ENCODE assay signal across 19 cellular contexts in genomic region chr20:57159945-57160610, GRCh38.
DNase-seq lines count a peak whose midpoint lies in the region; ATAC-seq, FAIRE-seq and TF ChIP-seq lines count a peak whose summit lies in the region.
"Had no signal": no experiment of that assay in that cellular context is flagged by ENCODE, and none has a peak within 500 bp of the region (broad histone marks: within the 10 kb centered on the region; RNA-seq: fewer than 3 reads in every experiment).

No MANE protein-coding gene starts in this region.

- no peaks in the 10 kb centered on the region for H3K36me3 Mint-ChIP-seq in T-helper 2 cell treated with Interferon-gamma antibody and Interleukin-4, amounts not matched to agents 5 μg/mL and 100 μg/mL, for 36 hours (ENCODE audit: low read depth)
- H3K36me3 Mint-ChIP-seq: CD14-positive monocyte; CD4-positive, alpha-beta memory T cell had no signal

- FAIRE-seq in HTR-8/SVneo (lab: Jason Lieb, UNC) (peak; percentile 31), bronchial epithelial cell (lab: Jason Lieb, UNC) (peak; percentile 36)
- FAIRE-seq: GM12892, GM18507 had no signal

- peak overlapping the region; percentile 59 for H3K4me3 ChIP-seq in left ventricle myocardium inferior
- H3K4me3 ChIP-seq in right atrium auricular region: no peak overlapping the region
- H3K4me3 ChIP-seq in bronchial epithelial cell (ENCODE audit: low read depth, low read length): no peak overlapping the region
- no peak overlapping the region for H3K4me3 ChIP-seq in sigmoid colon
- H3K4me3 ChIP-seq: BLaER1, HAP-1 had no signal

- no peak for ATAC-seq in GM21381 (IDR thresholded peaks at IDR 0.05; ENCODE audit: unreplicated experiment)

- no peaks in the 10 kb centered on the region for H3K36me3 ChIP-seq in left ventricle myocardium inferior
- H3K36me3 ChIP-seq in right atrium auricular region: no peaks in the 10 kb centered on the region
- H3K36me3 ChIP-seq in bronchial epithelial cell (ENCODE audit: control insufficient read depth, insufficient read depth, low read length): no peaks in the 10 kb centered on the region
- no peaks in the 10 kb centered on the region for H3K36me3 ChIP-seq in sigmoid colon
- H3K36me3 ChIP-seq: BLaER1, HAP-1 had no signal

- peak overlapping the region; percentile 93 for H3K27ac ChIP-seq in left ventricle myocardium inferior (replicated peaks)
- no peak overlapping the region for H3K27ac ChIP-seq in right atrium auricular region
- no peak overlapping the region for H3K27ac ChIP-seq in sigmoid colon
- H3K27ac ChIP-seq: BLaER1 had no signal

- H3K27me3 Mint-ChIP-seq in T-helper 2 cell treated with Interferon-gamma antibody and Interleukin-4, amounts not matched to agents 5 μg/mL and 100 μg/mL, for 36 hours (ENCODE audit: low read depth): no peaks in the 10 kb centered on the region

- H3K4me1 Mint-ChIP-seq in T-helper 2 cell treated with Interferon-gamma antibody and Interleukin-4, amounts not matched to agents 5 μg/mL and 100 μg/mL, for 36 hours (ENCODE audit: low read depth): no peaks in the 10 kb centered on the region
- H3K4me1 Mint-ChIP-seq: CD14-positive monocyte; CD4-positive, alpha-beta memory T cell had no signal

- H3K27ac Mint-ChIP-seq in T-helper 2 cell treated with Interferon-gamma antibody and Interleukin-4, amounts not matched to agents 5 μg/mL and 100 μg/mL, for 36 hours: no peak overlapping the region
- H3K27ac Mint-ChIP-seq: CD14-positive monocyte; CD4-positive, alpha-beta memory T cell had no signal

- H3K4me1 ChIP-seq in left ventricle myocardium inferior (peaks cover 31% of the 10 kb centered on the region), right atrium auricular region (peaks cover 0 to 15% of the 10 kb centered on the region in 2 donors), sigmoid colon (no peaks in the 10 kb centered on the region)
- H3K4me1 ChIP-seq: HAP-1 had no signal

- H3K9me3 Mint-ChIP-seq in T-helper 2 cell treated with Interferon-gamma antibody and Interleukin-4, amounts not matched to agents 5 μg/mL and 100 μg/mL, for 36 hours: no peaks in the 10 kb centered on the region

- intact Hi-C loops in left ventricle myocardium inferior (cut with micrococcal nuclease) (no loop called here), sigmoid colon (cut with DNase I) (no loop called here)

- H3K27me3 ChIP-seq in left ventricle myocardium inferior (ENCODE audit: low read depth): no peaks in the 10 kb centered on the region
- no peaks in the 10 kb centered on the region for H3K27me3 ChIP-seq in right atrium auricular region
- no peaks in the 10 kb centered on the region for H3K27me3 ChIP-seq in bronchial epithelial cell (ENCODE audit: control insufficient read depth, insufficient read depth, low read length)
- H3K27me3 ChIP-seq in sigmoid colon: no peaks in the 10 kb centered on the region
- H3K27me3 ChIP-seq: BLaER1 had no signal

- H3K4me3 Mint-ChIP-seq in T-helper 2 cell treated with Interferon-gamma antibody and Interleukin-4, amounts not matched to agents 5 μg/mL and 100 μg/mL, for 36 hours: no peak overlapping the region
- H3K4me3 Mint-ChIP-seq: CD14-positive monocyte; CD4-positive, alpha-beta memory T cell had no signal

- TF ChIP-seq CTCF in left ventricle myocardium inferior (IDR thresholded peaks at IDR 0.05; ENCODE audit: borderline replicate concordance): no peak
- TF ChIP-seq CTCF in right atrium auricular region (IDR thresholded peaks at IDR 0.05): no peak
- TF ChIP-seq CTCF in bronchial epithelial cell (IDR thresholded peaks at IDR 0.05; ENCODE audit: insufficient read depth, low read length, severe bottlenecking): no peak
- no peak for TF ChIP-seq CTCF in sigmoid colon (IDR thresholded peaks at IDR 0.05)

- TF ChIP-seq POLR2A in sigmoid colon (IDR thresholded peaks at IDR 0.05): no peak

- DNase-seq in left ventricle myocardium inferior (no peak), right atrium auricular region (ENCODE audit: low spot score) (no peak), HTR-8/SVneo (ENCODE audit: insufficient read length, low spot score) (no peak), bronchial epithelial cell (ENCODE audit: low read depth) (no peak), sigmoid colon (peak; percentile 48), RKO (ENCODE audit: low spot score) (no peak)
- DNase-seq in T-helper 2 cell treated with Interferon-gamma antibody and Interleukin-4, amounts not matched to agents 5 μg/mL and 100 μg/mL, for 36 hours (ENCODE audit: low spot score): no peak
- DNase-seq: 8988T; CD4-positive, alpha-beta memory T cell; DMS153; GDM1; GOT3; IMR-90 had no signal

- H3K9me3 ChIP-seq in left ventricle myocardium inferior (replicated peaks) (no peaks in the 10 kb centered on the region), right atrium auricular region (no peaks in the 10 kb centered on the region), sigmoid colon (no peaks in the 10 kb centered on the region)
- H3K9me3 ChIP-seq: HAP-1 had no signal

- TF ChIP-seq EP300 in sigmoid colon (IDR thresholded peaks at IDR 0.05): no peak

- 85 to 89% methylated on average over 16 of the region's 16 CpGs for WGBS in sigmoid colon, 2 donors
